Comparison of ENCODE assay signal across 9 cellular contexts in the genomic region with DNA sequence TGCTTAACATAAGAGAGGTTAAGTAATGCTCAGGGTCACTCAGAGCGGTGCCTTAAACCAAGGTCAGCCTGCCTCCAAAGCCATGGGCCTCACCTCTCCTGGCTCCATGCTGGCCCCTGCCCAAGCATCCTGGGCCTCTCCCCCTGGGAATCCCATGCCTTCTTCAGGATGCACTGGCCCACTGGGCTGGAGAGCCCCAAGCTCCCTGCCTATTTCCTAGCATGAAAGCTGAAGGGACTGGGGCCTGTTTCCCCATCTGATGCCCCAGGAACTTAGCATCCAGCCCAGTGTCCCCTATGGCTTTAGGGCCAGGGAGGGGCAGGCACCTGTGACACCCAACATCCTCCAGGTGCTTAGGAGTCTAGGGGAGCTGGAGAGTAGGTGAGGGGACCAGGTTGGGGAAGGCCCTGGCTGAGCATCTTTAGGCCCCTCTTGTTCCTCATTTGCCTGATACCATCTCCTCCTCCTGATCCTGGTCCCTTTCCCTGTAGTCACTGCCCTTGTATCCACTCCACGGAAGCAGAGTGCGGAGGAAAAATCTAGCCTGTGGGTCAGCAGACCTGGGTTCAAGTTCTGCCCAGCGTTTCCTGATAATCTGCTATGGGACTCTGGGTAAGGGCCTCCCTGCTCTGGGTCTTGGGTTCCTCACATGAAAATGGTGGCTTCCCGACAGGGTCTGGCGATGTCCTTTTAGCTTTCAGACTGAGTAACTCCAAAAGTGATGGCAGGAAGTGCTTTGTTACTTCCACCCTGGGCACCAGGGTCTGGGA. TPM values are rescaled to one million over a fixed set of nuclear protein-coding genes. Genes with fewer than 3 reads are reported as not detected.
DNase-seq lines count a peak whose midpoint lies in the region; ATAC-seq and TF ChIP-seq lines count a peak whose summit lies in the region.
"Had no signal": no experiment of that assay in that cellular context is flagged by ENCODE, and none has a peak within 500 bp of the region (broad histone marks: within the 10 kb centered on the region; RNA-seq: fewer than 3 reads in every experiment).

No MANE protein-coding gene starts in this region.

- no peak overlapping the region for H2AFZ ChIP-seq in hepatocyte

- H3K9me3 ChIP-seq in Caco-2 (no peaks in the 10 kb centered on the region), hepatocyte (ENCODE audit: low read depth) (no peaks in the 10 kb centered on the region), skeletal muscle satellite cell (replicated peaks; ENCODE audit: low read length) (no peaks in the 10 kb centered on the region)

- no peak for DNase-seq in Caco-2
- DNase-seq in T-cell: no peak
- no peak for DNase-seq in hepatocyte (ENCODE audit: low spot score)
- no peak for DNase-seq in inferior parietal cortex (ENCODE audit: extremely low spot score)
- DNase-seq in activated CD4-positive, alpha-beta T cell treated with anti-CD3 and anti-CD28 coated beads, Interleukin-2, amount 50 U/mL, for 1 hour: no peak
- DNase-seq: NCI-H1694 treated with DMSO at 0.1 percent for 48 hours had no signal

- POLR2A ChIA-PET in Caco-2 (lab: Charles Lee): interaction anchor here (1.2 to 1.7 kb wide), 2 partner anchors 16 to 29 kb away, joined by 4 to 6 read pairs; a partner anchor contains a TSS
- POLR2A ChIA-PET in T-cell (lab: Charles Lee): interaction anchor here in 1 of 2 donors (0.6 kb wide), 1 partner anchor 567 kb away, joined by 3 read pairs; no protein-coding TSS in a partner anchor

- peak overlapping the region; percentile 91 for H3K27ac ChIP-seq in hepatocyte

- H3K4me1 ChIP-seq in Caco-2 (peaks cover 51% of the 10 kb centered on the region), hepatocyte (ENCODE audit: insufficient read depth) (peaks cover 22% of the 10 kb centered on the region), skeletal muscle satellite cell (ENCODE audit: control insufficient read depth, insufficient read depth, low read length) (peaks cover 64% of the 10 kb centered on the region)

- H3K27me3 ChIP-seq in Caco-2 (replicated peaks; ENCODE audit: control insufficient read depth, insufficient read depth, low read length) (no peaks in the 10 kb centered on the region), hepatocyte (no peaks in the 10 kb centered on the region), skeletal muscle satellite cell (ENCODE audit: control insufficient read depth, insufficient read depth, low read length) (no peaks in the 10 kb centered on the region)

- H3K9me3 Mint-ChIP-seq in Caco-2 (ENCODE audit: unreplicated experiment) (no peaks in the 10 kb centered on the region), T-cell (no peaks in the 10 kb centered on the region)

- H3K36me3 Mint-ChIP-seq in Caco-2 (ENCODE audit: insufficient read depth, unreplicated experiment) (peaks cover 50% of the 10 kb centered on the region), T-cell (peaks cover 23% of the 10 kb centered on the region)

- TF ChIP-seq CTCF in Caco-2 (IDR thresholded peaks at IDR 0.05; ENCODE audit: insufficient read depth in 1 of 2, low read depth in 1 of 2, low read length in 1 of 2, severe bottlenecking in 1 of 2, unreplicated experiment in 1 of 2) (no peak), hepatocyte (IDR thresholded peaks at IDR 0.05; ENCODE audit: poor library complexity) (no peak)

- H3K36me3 ChIP-seq in Caco-2 (ENCODE audit: control insufficient read depth, insufficient read depth, low read length) (peaks cover 5% of the 10 kb centered on the region), hepatocyte (replicated peaks; ENCODE audit: insufficient read depth, low read depth) (no peaks in the 10 kb centered on the region), skeletal muscle satellite cell (ENCODE audit: insufficient read depth, low read length) (peaks cover 7% of the 10 kb centered on the region)

- intact Hi-C loops in Caco-2 (cut with micrococcal nuclease; ENCODE audit: unreplicated experiment): loop anchor here (1.0 to 2.0 kb wide), 2 partner anchors 17 to 29 kb away; a partner anchor contains a TSS

- H3K27me3 Mint-ChIP-seq in Caco-2 (ENCODE audit: insufficient read depth, unreplicated experiment) (no peaks in the 10 kb centered on the region), T-cell (no peaks in the 10 kb centered on the region)

- peak overlapping the region; percentile 82 for H3K27ac Mint-ChIP-seq in Caco-2 (ENCODE audit: unreplicated experiment)
- H3K27ac Mint-ChIP-seq in T-cell: peak overlapping the region; percentile 49 to 59

- no peaks in the 10 kb centered on the region for H3K9me2 ChIP-seq in hepatocyte (replicated peaks; ENCODE audit: insufficient read depth)

- peaks cover 36% of the 10 kb centered on the region for H3K4me1 Mint-ChIP-seq in Caco-2 (ENCODE audit: low read depth, unreplicated experiment)
- H3K4me1 Mint-ChIP-seq in T-cell: peaks cover 7 to 23% (median 22%) of the 10 kb centered on the region in 3 donors

- peak overlapping the region; percentile 66 for H3K9ac ChIP-seq in skeletal muscle satellite cell (ENCODE audit: low read depth, low read length)

- H3K4me2 ChIP-seq in hepatocyte (peak overlapping the region; percentile 32), skeletal muscle satellite cell (ENCODE audit: low read length) (peak overlapping the region; percentile 77)

- ATAC-seq in T-cell (replicated peaks in 1 of 4) (no peak), HG02610 (IDR thresholded peaks at IDR 0.05; ENCODE audit: unreplicated experiment) (no peak), GM21526 (IDR thresholded peaks at IDR 0.05; ENCODE audit: low FRiP score, unreplicated experiment) (no peak)

- CTCF ChIA-PET in Caco-2 (lab: Charles Lee) (interaction anchor here (0.6 to 2.6 kb wide), 4 partner anchors 16 to 170 kb away, joined by 3 to 8 read pairs (median 4); a partner anchor contains a TSS), T-cell (lab: Charles Lee) (no interaction called here)

- H3K79me2 ChIP-seq in hepatocyte: peaks cover 30% of the 10 kb centered on the region

- BruUV-seq in Caco-2 (replicated peaks; lab: Mats Ljungman, UMichigan): no TSS peak

- H3K4me3 Mint-ChIP-seq in Caco-2 (ENCODE audit: unreplicated experiment) (peak overlapping the region; percentile 47), T-cell (no peak overlapping the region)

- WGBS in hepatocyte (ENCODE audit: low lambda C conversion rate, missing lambda C conversion rate): 86% methylated on average over 6 of the region's 6 CpGs

- H3K4me3 ChIP-seq in Caco-2 (ENCODE audit: low read depth, low read length) (no peak overlapping the region), hepatocyte (no peak overlapping the region), skeletal muscle satellite cell (ENCODE audit: low read length) (peak overlapping the region; percentile 11)

- H4K20me1 ChIP-seq in hepatocyte (ENCODE audit: insufficient read depth, poor library complexity, severe bottlenecking): no peaks in the 10 kb centered on the region

RNA-seq across cellular contexts. Expression of a gene that starts 28.6 kb away (rescaled TPM):
- total RNA-seq in Caco-2 (2022) (31.6 TPM in 2 replicates), T-cell (10 to 100 TPM; 11.7 to 46.8 (median 16.8) TPM), hepatocyte (26.4 and 27.3 TPM in 2 replicates)
- polyA plus RNA-seq in hepatocyte: 30.9 and 34.7 TPM in 2 replicates
- total RNA-seq in skeletal muscle satellite cell (2012; rRNA removed): 11.2 and 16.6 TPM in 2 replicates

RNA-seq across cellular contexts. Expression of a gene that starts 49.9 kb away (rescaled TPM):
- total RNA-seq in Caco-2 (2022) (2.3 and 2.5 TPM in 2 replicates), T-cell (1 to 10 TPM; 1.0 to 4.0 (median 2.2) TPM), hepatocyte (1.7 and 2.0 TPM in 2 replicates)
- polyA plus RNA-seq in hepatocyte: 1.9 and 2.6 TPM in 2 replicates
- total RNA-seq in skeletal muscle satellite cell (2012; rRNA removed): 0.22 and 0.25 TPM in 2 replicates
